Comparison of ENCODE assay signal across 8 cellular contexts in the genomic region with DNA sequence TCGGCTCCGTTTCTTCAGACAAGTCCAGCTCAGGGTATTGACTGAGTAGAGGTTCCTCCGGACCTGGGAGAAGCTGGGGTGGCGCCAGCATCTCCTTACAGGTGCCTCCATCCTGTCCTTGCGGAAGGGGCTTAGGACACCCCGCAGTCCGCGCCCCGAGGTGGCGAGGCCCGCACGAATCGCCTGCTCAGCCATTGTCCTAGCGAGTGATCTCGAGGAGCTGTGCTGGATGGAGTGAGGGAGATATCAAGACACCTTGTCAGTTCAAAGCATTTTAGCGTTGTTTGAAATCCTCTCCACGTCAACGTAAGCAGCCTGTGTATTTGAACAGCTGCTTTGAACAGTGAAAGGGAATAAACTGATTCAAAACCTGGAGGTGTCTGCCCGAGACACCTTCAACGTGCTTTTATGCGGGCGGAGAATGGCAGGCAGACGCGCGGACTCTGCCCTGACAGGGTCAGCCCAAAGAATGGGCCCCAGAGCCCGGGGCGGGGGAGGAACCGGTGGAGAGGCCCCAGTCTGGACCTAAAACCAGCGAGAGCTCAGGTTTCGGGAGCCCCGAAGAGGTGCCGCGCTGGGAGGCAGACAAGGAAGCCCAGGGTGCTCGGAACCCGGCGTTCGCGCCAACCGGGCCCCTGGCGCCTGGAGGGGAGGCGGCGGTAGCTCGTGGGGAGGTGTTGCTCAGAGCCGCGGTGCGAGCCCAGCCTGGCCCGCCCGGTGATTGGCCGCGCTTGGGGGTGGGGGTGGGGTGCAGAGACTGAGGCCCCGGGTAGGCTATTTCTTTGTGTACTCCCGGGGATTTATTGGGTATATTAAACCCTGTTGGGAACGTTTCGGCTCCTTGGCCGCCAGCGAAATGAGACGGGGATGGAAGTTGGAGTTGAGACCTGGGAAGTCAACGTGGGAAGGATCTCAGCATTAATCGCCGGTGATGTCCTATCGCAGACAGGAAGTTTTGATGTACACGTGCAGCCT. TPM values are rescaled to one million over a fixed set of nuclear protein-coding genes. Genes with fewer than 3 reads are reported as not detected.
A peak's percentile ranks its signal among the peaks of the same experiment; 100 is the strongest.
DNase-seq lines count a peak whose midpoint lies in the region; ATAC-seq and TF ChIP-seq lines count a peak whose summit lies in the region.

No MANE protein-coding gene starts in this region.

- H3K27me3 ChIP-seq in SK-N-SH (ENCODE audit: insufficient read depth), result no peaks in the 10 kb centered on the region
- H3K27me3 ChIP-seq in endodermal cell (ENCODE audit: control insufficient read depth, insufficient read depth, low read length, poor library complexity, severe bottlenecking), result peaks cover 92% of the 10 kb centered on the region

- no peak for TF ChIP-seq CTCF in SK-N-SH (IDR thresholded peaks at IDR 0.05)
- TF ChIP-seq CTCF in endodermal cell (conservative IDR thresholded peaks at IDR 0.05), result no peak

- H3K9me3 Mint-ChIP-seq in endodermal cell, result no peaks in the 10 kb centered on the region

- H3K9me2 ChIP-seq in SK-N-SH, result no peaks in the 10 kb centered on the region

- H4K20me1 ChIP-seq in SK-N-SH (ENCODE audit: insufficient read depth), result no peaks in the 10 kb centered on the region

- peaks cover 98% of the 10 kb centered on the region for H3K27me3 Mint-ChIP-seq in endodermal cell (ENCODE audit: insufficient read depth)

- peaks cover 26% of the 10 kb centered on the region for H3F3A ChIP-seq in SK-N-SH (replicated peaks; ENCODE audit: insufficient read depth)

- H3K27ac ChIP-seq in SK-N-SH (ENCODE audit: low read depth in 2 of 2, low read length in 1 of 2) (no peak overlapping the region), endodermal cell (ENCODE audit: low read depth, low read length) (peak overlapping the region; percentile 94)

- 43% methylated on average over 24 of the region's 62 CpGs for WGBS in SK-N-SH (ENCODE audit: low lambda C conversion rate)
- 1% methylated on average over 15 to 62 of the region's 62 CpGs for WGBS in endodermal cell (ENCODE audit: insufficient coverage in 1 of 2, insufficient read length in 1 of 2), 2 experiments

- H3K36me3 ChIP-seq in SK-N-SH (replicated peaks in 1 of 2; ENCODE audit: control insufficient read depth in 1 of 2, insufficient read depth in 2 of 2, low read length in 1 of 2) (no peaks in the 10 kb centered on the region), endodermal cell (ENCODE audit: control insufficient read depth, insufficient read depth, low read length) (no peaks in the 10 kb centered on the region)

- no peak overlapping the region for H3K27ac Mint-ChIP-seq in endodermal cell

- no peak overlapping the region for H2AFZ ChIP-seq in SK-N-SH (ENCODE audit: low read depth)

- intact Hi-C loops in posterior cingulate gyrus (cut with DNase I), result loop anchor here (5.0 kb wide), 1 partner anchor 254 kb away; no protein-coding TSS in a partner anchor

- H3K9ac ChIP-seq in SK-N-SH (no peak overlapping the region), endodermal cell (ENCODE audit: extremely low read depth, low read length, poor library complexity, severe bottlenecking) (no peak overlapping the region)

- POLR2A ChIA-PET in SK-N-SH (lab: Yijun Ruan, JAX), result interaction anchor here (0.6 kb wide), 1 partner anchor 496 kb away, joined by 3 read pairs; no protein-coding TSS in a partner anchor

- H3K4me1 ChIP-seq in SK-N-SH (ENCODE audit: control insufficient read depth in 1 of 2, insufficient read depth in 2 of 2, low read depth in 1 of 2, low read length in 1 of 2) (peaks cover 0 to 40% of the 10 kb centered on the region in 2 experiments; a peak in 2 of 4 replicates), endodermal cell (ENCODE audit: control insufficient read depth, insufficient read depth, low read length) (peaks cover 11% of the 10 kb centered on the region)

- CTCF ChIA-PET in SK-N-SH (lab: Yijun Ruan, JAX), result interaction anchor here (1.0 to 1.1 kb wide), 2 partner anchors 134 to 285 kb away, joined by 3 read pairs; no protein-coding TSS in a partner anchor

- peak overlapping the region; percentile 60 for H3K4me3 Mint-ChIP-seq in endodermal cell

- no peak overlapping the region for H3K4me2 ChIP-seq in SK-N-SH

- TF ChIP-seq EP300 in SK-N-SH (IDR thresholded peaks at IDR 0.05; ENCODE audit: borderline replicate concordance in 1 of 2, low read depth in 1 of 2, low read length in 1 of 2), result no peak

- H3K4me3 ChIP-seq in SK-N-SH (ENCODE audit: low read depth in 2 of 2, low read length in 1 of 2) (peak overlapping the region in 1 of 2 experiments; percentile 27; a peak in 1 of 4 replicates), endodermal cell (ENCODE audit: low read length) (peak overlapping the region; percentile 60)

- peaks cover 5% of the 10 kb centered on the region for H3K79me2 ChIP-seq in SK-N-SH (ENCODE audit: insufficient read depth)

- ATAC-seq in SK-N-SH treated with all-trans-retinoic acid at 6 μM for 48 hours (no peak), GM18868 (IDR thresholded peaks at IDR 0.05; ENCODE audit: unreplicated experiment) (no peak), GM19023 (IDR thresholded peaks at IDR 0.05; ENCODE audit: unreplicated experiment) (no peak)

- no peak for TF ChIP-seq RAD21 in SK-N-SH (IDR thresholded peaks at IDR 0.05; ENCODE audit: low read length)

- H3K4me1 Mint-ChIP-seq in endodermal cell, result peaks cover 37% of the 10 kb centered on the region

- DNase-seq in SK-N-SH, result peak; percentile 67
- DNase-seq in NCI-H748 (lab: John Stamatoyannopoulos, UW; ENCODE audit: unreplicated experiment), result peak; percentile 84
- DNase-seq in endodermal cell, result peak; percentile 81
- peak in 8 of 10 donors; percentile 24 to 87 (median 38) for DNase-seq in posterior cingulate gyrus
- DNase-seq in cortex of kidney (lab: John Stamatoyannopoulos, UW), result no peak

- H3K9me3 ChIP-seq in SK-N-SH (no peaks in the 10 kb centered on the region), endodermal cell (ENCODE audit: control insufficient read depth, low read length) (no peaks in the 10 kb centered on the region)

- no peaks in the 10 kb centered on the region for H3K36me3 Mint-ChIP-seq in endodermal cell (ENCODE audit: low read depth)

TF ChIP-seq in SK-N-SH, 30 proteins besides CTCF, POLR2A, EP300 and RAD21:
- no peak for TF ChIP-seq CHD2 (IDR thresholded peaks at IDR 0.05; ENCODE audit: low read length, partially characterized antibody)
- TF ChIP-seq, protein P1, sequence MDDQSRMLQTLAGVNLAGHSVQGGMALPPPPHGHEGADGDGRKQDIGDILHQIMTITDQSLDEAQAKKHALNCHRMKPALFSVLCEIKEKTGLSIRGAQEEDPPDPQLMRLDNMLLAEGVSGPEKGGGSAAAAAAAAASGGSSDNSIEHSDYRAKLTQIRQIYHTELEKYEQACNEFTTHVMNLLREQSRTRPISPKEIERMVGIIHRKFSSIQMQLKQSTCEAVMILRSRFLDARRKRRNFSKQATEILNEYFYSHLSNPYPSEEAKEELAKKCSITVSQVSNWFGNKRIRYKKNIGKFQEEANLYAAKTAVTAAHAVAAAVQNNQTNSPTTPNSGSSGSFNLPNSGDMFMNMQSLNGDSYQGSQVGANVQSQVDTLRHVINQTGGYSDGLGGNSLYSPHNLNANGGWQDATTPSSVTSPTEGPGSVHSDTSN (IDR thresholded peaks at IDR 0.05), result no peak
- TF ChIP-seq, protein P2, sequence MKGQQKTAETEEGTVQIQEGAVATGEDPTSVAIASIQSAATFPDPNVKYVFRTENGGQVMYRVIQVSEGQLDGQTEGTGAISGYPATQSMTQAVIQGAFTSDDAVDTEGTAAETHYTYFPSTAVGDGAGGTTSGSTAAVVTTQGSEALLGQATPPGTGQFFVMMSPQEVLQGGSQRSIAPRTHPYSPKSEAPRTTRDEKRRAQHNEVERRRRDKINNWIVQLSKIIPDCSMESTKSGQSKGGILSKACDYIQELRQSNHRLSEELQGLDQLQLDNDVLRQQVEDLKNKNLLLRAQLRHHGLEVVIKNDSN (IDR thresholded peaks at IDR 0.05; ENCODE audit: borderline replicate concordance, low read depth), result no peak
- TF ChIP-seq JUND (IDR thresholded peaks at IDR 0.05), result no peak

TF ChIP-seq in SK-N-SH treated with all-trans-retinoic acid at 6 μM for 48 hours, 23 proteins besides CTCF, POLR2A, EP300 and RAD21 (continues in another document):
- TF ChIP-seq ZNF565 (CRISPR knock-in tag; conservative IDR thresholded peaks at IDR 0.05; ENCODE audit: low read depth), result no peak
- no peak for TF ChIP-seq TCF4 (CRISPR knock-in tag; IDR thresholded peaks at IDR 0.05; ENCODE audit: borderline replicate concordance)
- TF ChIP-seq RARB (CRISPR knock-in tag; IDR thresholded peaks at IDR 0.05), result no peak
- no peak for TF ChIP-seq SNAI2 (CRISPR knock-in tag; IDR thresholded peaks at IDR 0.05)
- no peak for TF ChIP-seq GLIS3 (CRISPR knock-in tag; IDR thresholded peaks at IDR 0.05)
- no peak for TF ChIP-seq CREB5 (CRISPR knock-in tag; IDR thresholded peaks at IDR 0.05; ENCODE audit: low read depth)
- no peak for TF ChIP-seq BACH2 (CRISPR knock-in tag; IDR thresholded peaks at IDR 0.05; ENCODE audit: borderline replicate concordance)
- no peak for TF ChIP-seq TOX (CRISPR knock-in tag; IDR thresholded peaks at IDR 0.05; ENCODE audit: borderline replicate concordance)
- no peak for TF ChIP-seq ZC3H10 (CRISPR knock-in tag; IDR thresholded peaks at IDR 0.05)
- TF ChIP-seq ZFP30 (CRISPR knock-in tag; IDR thresholded peaks at IDR 0.05), result no peak
- TF ChIP-seq OSR1 (CRISPR knock-in tag; IDR thresholded peaks at IDR 0.05), result no peak
- TF ChIP-seq ARNTL (CRISPR knock-in tag; IDR thresholded peaks at IDR 0.05; ENCODE audit: borderline replicate concordance, low read depth), result no peak
- TF ChIP-seq PPARA (CRISPR knock-in tag; IDR thresholded peaks at IDR 0.05; ENCODE audit: borderline replicate concordance), result no peak
- TF ChIP-seq ISL1 (CRISPR knock-in tag; IDR thresholded peaks at IDR 0.05), result no peak
- TF ChIP-seq ZNF70 (CRISPR knock-in tag; IDR thresholded peaks at IDR 0.05), result no peak
- TF ChIP-seq ZNF8 (CRISPR knock-in tag; IDR thresholded peaks at IDR 0.05), result no peak
- TF ChIP-seq ZFP3 (CRISPR knock-in tag; IDR thresholded peaks at IDR 0.05), result no peak

RNA-seq across cellular contexts. Expression of gene POU3F2, which starts 3.0 kb away (rescaled TPM):
- 0.93 and 1.0 TPM in 2 replicates for polyA plus RNA-seq in SK-N-SH (2012; rRNA removed)
- polyA plus RNA-seq in SK-N-SH (2012; cell fraction: cytosol; rRNA removed), result 0.92 and 1.1 TPM in 2 replicates
- 0.89 and 1.0 TPM in 2 replicates for polyA plus RNA-seq in SK-N-SH (2012; cell fraction: nucleus; rRNA removed)
- under 1 TPM in 1 of 2 donors, not detected in 1; 0.07 TPM for total RNA-seq in endodermal cell
- polyA plus RNA-seq in endodermal cell (2013, experiment 1 of 2), result 89.2 TPM
- 82.9 TPM for polyA plus RNA-seq in endodermal cell (2013, experiment 2 of 2)
